ENCODE assay signal across 22 cellular contexts in the genomic region with DNA sequence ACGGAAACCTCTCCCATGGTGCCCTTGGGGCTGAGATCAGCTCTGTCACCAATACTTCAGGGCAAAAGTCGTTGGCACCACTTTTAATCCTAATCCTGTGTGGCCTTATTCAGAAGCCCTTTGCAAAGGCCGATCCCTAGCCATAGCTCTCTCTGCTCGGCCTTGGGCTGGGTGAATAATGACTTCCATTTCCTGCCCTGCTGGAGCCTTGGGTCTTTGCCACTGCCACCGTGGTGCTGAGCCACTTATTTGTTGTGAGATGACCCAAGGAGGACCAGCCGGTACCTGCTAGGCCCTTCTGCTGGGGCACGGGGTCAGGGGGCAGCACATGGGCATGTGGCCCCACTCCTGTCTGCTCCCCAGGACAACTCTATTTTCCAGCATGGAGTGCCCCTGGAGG.
DNase-seq lines count a peak whose midpoint lies in the region.
"Had no signal": no experiment of that assay in that cellular context is flagged by ENCODE, and none has a peak within 500 bp of the region (broad histone marks: within the 10 kb centered on the region; RNA-seq: fewer than 3 reads in every experiment).

No MANE protein-coding gene starts in this region.

- H3K9ac ChIP-seq in neuronal stem cell (ENCODE audit: low read depth, low read length, poor library complexity), result no peak overlapping the region

- peak; percentile 30 for DNase-seq in Daoy (ENCODE audit: low read depth)
- peak; percentile 6 for DNase-seq in MG63
- peak; percentile 67 for DNase-seq in cerebellar cortex (ENCODE audit: low spot score)
- DNase-seq in neuronal stem cell (ENCODE audit: low spot score), result no peak
- DNase-seq in activated naive CD4-positive, alpha-beta T cell treated with anti-CD3 and anti-CD28 coated beads, Interleukin-2, amount 10 ng/mL, durations not matched to agents 7 days and 5 days, result no peak
- DNase-seq in DMS 273 treated with DMSO at 0.1 percent for 48 hours (lab: John Stamatoyannopoulos, UW), result no peak
- no peak for DNase-seq in NK-92 treated with Interleukin-12 subunit alpha and Interleukin-12 subunit beta, amount 100 ng/mL, for 24 hours (lab: John Stamatoyannopoulos, UW)
- DNase-seq: activated CD4-positive, alpha-beta T cell treated with anti-CD3 and anti-CD28 coated beads for 1 hour; activated CD8-positive, alpha-beta T cell treated with anti-CD3 and anti-CD28 coated beads, Interleukin-2, amount 10 ng/mL, durations not matched to agents 7 days and 5 days; activated effector memory CD4-positive, alpha-beta T cell treated with anti-CD3 and anti-CD28 coated beads, Interleukin-2, amount 50 U/mL, for 16 hours; activated naive CD8-positive, alpha-beta T cell treated with anti-CD3 and anti-CD28 coated beads, Interleukin-2, amount 50 U/mL, for 24 hours; CD8-positive, alpha-beta T cell; cortex of kidney; Karpas-422; psoas muscle; stomach; T-helper 1 cell; trophoblast cell had no signal

- H3K4ac ChIP-seq in neuronal stem cell (ENCODE audit: low read length), result no peak overlapping the region

- no peak overlapping the region for H3K4me2 ChIP-seq in neuronal stem cell (ENCODE audit: insufficient read depth, low read length, poor library complexity, severe bottlenecking)

- no peak overlapping the region for H2BK12ac ChIP-seq in neuronal stem cell (ENCODE audit: low read length)

- peaks cover 0 to 12% of the 10 kb centered on the region in 2 donors for H3K4me1 ChIP-seq in neuronal stem cell (ENCODE audit: control insufficient read depth in 2 of 2, insufficient read depth in 1 of 2, low read depth in 1 of 2, low read length in 2 of 2)
- H3K4me1 ChIP-seq: psoas muscle had no signal

- no peak overlapping the region for H4K8ac ChIP-seq in neuronal stem cell (ENCODE audit: low read depth, low read length)

- no peak overlapping the region for H4K91ac ChIP-seq in neuronal stem cell (ENCODE audit: low read depth, low read length, poor library complexity)

- CTCF ChIA-PET in activated naive CD4-positive, alpha-beta T cell treated with anti-CD3 and anti-CD28 coated beads, Interleukin-2, amount 10 ng/mL, durations not matched to agents 7 days and 5 days (lab: Charles Lee), result no interaction called here

- H3K4me1 Mint-ChIP-seq in activated naive CD4-positive, alpha-beta T cell treated with anti-CD3 and anti-CD28 coated beads, Interleukin-2, amount 10 ng/mL, durations not matched to agents 7 days and 5 days, result no peaks in the 10 kb centered on the region
- H3K4me1 Mint-ChIP-seq: activated naive CD8-positive, alpha-beta T cell treated with anti-CD3 and anti-CD28 coated beads, Interleukin-2, amount 50 U/mL, for 24 hours had no signal

- H3K27ac Mint-ChIP-seq in activated naive CD4-positive, alpha-beta T cell treated with anti-CD3 and anti-CD28 coated beads, Interleukin-2, amount 10 ng/mL, durations not matched to agents 7 days and 5 days, result no peak overlapping the region
- H3K27ac Mint-ChIP-seq: activated CD8-positive, alpha-beta T cell treated with anti-CD3 and anti-CD28 coated beads, Interleukin-2, amount 10 ng/mL, durations not matched to agents 7 days and 5 days; activated naive CD8-positive, alpha-beta T cell treated with anti-CD3 and anti-CD28 coated beads, Interleukin-2, amount 50 U/mL, for 24 hours; CD8-positive, alpha-beta T cell had no signal

- H3K36me3 ChIP-seq in MG63, result no peaks in the 10 kb centered on the region
- H3K36me3 ChIP-seq in neuronal stem cell (replicated peaks in 1 of 2; ENCODE audit: control insufficient read depth in 2 of 2, insufficient read depth in 2 of 2, low read length in 2 of 2), result no peaks in the 10 kb centered on the region
- H3K36me3 ChIP-seq: neutrophil, SJSA1, stomach had no signal

- no peaks in the 10 kb centered on the region for H3K79me1 ChIP-seq in neuronal stem cell (ENCODE audit: low read depth, low read length)

- no peak overlapping the region for H2BK5ac ChIP-seq in neuronal stem cell (ENCODE audit: low read length)

- H2AK5ac ChIP-seq in neuronal stem cell (ENCODE audit: low read depth, low read length), result no peak overlapping the region

- no peak overlapping the region for H2BK120ac ChIP-seq in neuronal stem cell (ENCODE audit: low read depth, low read length)

- WGBS in neuronal stem cell (ENCODE audit: extremely low coverage in 2 of 2, insufficient read length in 2 of 2, insufficient replicate concordance in 1 of 2), 2 donors, result no CpG with 5 or more reads among the region's 7 CpGs

- H3K9me3 Mint-ChIP-seq in activated naive CD4-positive, alpha-beta T cell treated with anti-CD3 and anti-CD28 coated beads, Interleukin-2, amount 10 ng/mL, durations not matched to agents 7 days and 5 days, result no peaks in the 10 kb centered on the region
- H3K9me3 Mint-ChIP-seq: activated naive CD8-positive, alpha-beta T cell treated with anti-CD3 and anti-CD28 coated beads, Interleukin-2, amount 50 U/mL, for 24 hours; CD8-positive, alpha-beta T cell; H9 had no signal

- peaks cover 18% of the 10 kb centered on the region for H3K27me3 Mint-ChIP-seq in activated naive CD4-positive, alpha-beta T cell treated with anti-CD3 and anti-CD28 coated beads, Interleukin-2, amount 10 ng/mL, durations not matched to agents 7 days and 5 days

- H3K23ac ChIP-seq in neuronal stem cell (ENCODE audit: low read depth, low read length, poor library complexity), result no peak overlapping the region

- H3K27ac ChIP-seq in neuronal stem cell (replicated peaks; ENCODE audit: low read length), result no peak overlapping the region
- H3K27ac ChIP-seq: neutrophil, psoas muscle, SJSA1, stomach had no signal

- H3K27me3 ChIP-seq in MG63 (no peaks in the 10 kb centered on the region), neuronal stem cell (ENCODE audit: control insufficient read depth in 3 of 3, insufficient read depth in 3 of 3, low read depth in 1 of 3, low read length in 3 of 3) (peaks cover 0 to 18% (median 0%) of the 10 kb centered on the region in 3 experiments)
- H3K27me3 ChIP-seq: SJSA1 had no signal

- no peaks in the 10 kb centered on the region for H3K36me3 Mint-ChIP-seq in activated naive CD4-positive, alpha-beta T cell treated with anti-CD3 and anti-CD28 coated beads, Interleukin-2, amount 10 ng/mL, durations not matched to agents 7 days and 5 days
- H3K36me3 Mint-ChIP-seq: CD8-positive, alpha-beta T cell had no signal

- H3K9me3 ChIP-seq in MG63, result no peaks in the 10 kb centered on the region
- H3K9me3 ChIP-seq in neuronal stem cell (replicated peaks in 1 of 2; ENCODE audit: control insufficient read depth in 2 of 2, insufficient read depth in 1 of 2, low read depth in 1 of 2, low read length in 2 of 2), result no peaks in the 10 kb centered on the region
- H3K9me3 ChIP-seq: neutrophil, psoas muscle, SJSA1, stomach had no signal

- H2AFZ ChIP-seq in neuronal stem cell (ENCODE audit: low read length), result no peak overlapping the region

- H3K4me3 Mint-ChIP-seq in activated naive CD4-positive, alpha-beta T cell treated with anti-CD3 and anti-CD28 coated beads, Interleukin-2, amount 10 ng/mL, durations not matched to agents 7 days and 5 days, result no peak overlapping the region
- H3K4me3 Mint-ChIP-seq: activated CD8-positive, alpha-beta T cell treated with anti-CD3 and anti-CD28 coated beads, Interleukin-2, amount 10 ng/mL, durations not matched to agents 7 days and 5 days; activated naive CD8-positive, alpha-beta T cell treated with anti-CD3 and anti-CD28 coated beads, Interleukin-2, amount 50 U/mL, for 24 hours; CD8-positive, alpha-beta T cell had no signal

- no peak overlapping the region for H2BK15ac ChIP-seq in neuronal stem cell (ENCODE audit: low read length)

- H3K18ac ChIP-seq in neuronal stem cell (ENCODE audit: low read length), result peak overlapping the region; percentile 51

- H3K14ac ChIP-seq in neuronal stem cell (ENCODE audit: low read length), result no peak overlapping the region

- H3K4me3 ChIP-seq in MG63 (no peak overlapping the region), neuronal stem cell (ENCODE audit: low read length in 2 of 2) (no peak overlapping the region)
- H3K4me3 ChIP-seq: lung, psoas muscle, SJSA1, stomach had no signal

Comparison
In these comparisons a context has a peak if more than half of its experiments do, and no peak if none do; other contexts are left out.
1. DNase-seq: peak in Daoy (single experiment), MG63 (single experiment) and cerebellar cortex (single experiment); none in neuronal stem cell (single experiment), activated naive CD4-positive, alpha-beta T cell treated with anti-CD3 and anti-CD28 coated beads, Interleukin-2, amount 10 ng/mL, durations not matched to agents 7 days and 5 days (single experiment), DMS 273 treated with DMSO at 0.1 percent for 48 hours (single experiment) and NK-92 treated with Interleukin-12 subunit alpha and Interleukin-12 subunit beta, amount 100 ng/mL, for 24 hours (single experiment).